In the genomic region with DNA sequence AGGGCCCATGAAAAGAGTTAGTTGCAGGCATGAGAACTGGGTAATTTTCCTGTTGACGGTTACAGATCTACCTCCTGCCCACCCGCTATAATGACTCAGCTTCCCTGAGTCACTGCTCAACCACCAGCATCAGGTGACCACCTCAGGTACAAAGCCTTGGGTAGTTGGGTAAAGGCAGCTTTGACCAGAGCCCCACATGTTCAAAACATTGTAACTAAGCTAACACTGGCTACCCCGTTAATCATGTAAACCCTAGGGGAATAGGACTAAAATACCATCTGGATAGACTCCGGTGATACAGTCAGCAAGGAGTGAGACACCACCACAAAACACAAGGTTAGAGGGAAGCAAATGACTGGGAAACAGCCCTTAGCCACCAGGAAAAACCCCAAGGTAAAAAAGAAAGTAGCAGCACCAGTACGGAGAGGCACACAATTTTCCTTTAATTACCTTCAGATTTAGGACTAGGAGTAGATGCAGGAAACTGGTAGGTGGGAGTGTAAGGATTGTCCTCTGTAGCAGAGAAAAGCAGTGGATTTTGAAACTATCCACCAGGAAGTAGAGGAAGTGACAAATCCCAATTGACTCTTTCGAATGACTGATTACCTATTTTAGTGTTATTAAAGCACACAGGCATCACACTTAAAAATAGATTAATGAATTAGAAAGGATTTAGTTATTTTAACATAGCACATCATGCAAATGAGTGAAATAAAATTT, we compare ENCODE assay signal across 8 cellular contexts.
DNase-seq lines count a peak whose midpoint lies in the region; ATAC-seq and TF ChIP-seq lines count a peak whose summit lies in the region.

No MANE protein-coding gene starts in this region.

- no peak for TF ChIP-seq POLR2A in erythroblast (IDR thresholded peaks at IDR 0.05; ENCODE audit: low read length)

- DNase-seq in D341Med (ENCODE audit: low spot score) (peak; percentile 48), LHCN-M2 (ENCODE audit: low read depth) (peak; percentile 6), erythroblast (lab: John Stamatoyannopoulos, UW) (peak; percentile 8 to 20), retina (no peak), HUDEP-2 (lab: John Stamatoyannopoulos, UW; ENCODE audit: unreplicated experiment in 76 of 76) (no peak), NCI-H748 (lab: John Stamatoyannopoulos, UW; ENCODE audit: unreplicated experiment) (no peak)

- ATAC-seq in GM19395 (IDR thresholded peaks at IDR 0.05; ENCODE audit: unreplicated experiment) (peak; percentile 57), SK-N-SH treated with all-trans-retinoic acid at 6 μM for 48 hours (no peak)

TF ChIP-seq in SK-N-SH treated with all-trans-retinoic acid at 6 μM for 48 hours, 23 proteins besides CTCF, POLR2A, EP300 and RAD21:
- TF ChIP-seq, protein P1, sequence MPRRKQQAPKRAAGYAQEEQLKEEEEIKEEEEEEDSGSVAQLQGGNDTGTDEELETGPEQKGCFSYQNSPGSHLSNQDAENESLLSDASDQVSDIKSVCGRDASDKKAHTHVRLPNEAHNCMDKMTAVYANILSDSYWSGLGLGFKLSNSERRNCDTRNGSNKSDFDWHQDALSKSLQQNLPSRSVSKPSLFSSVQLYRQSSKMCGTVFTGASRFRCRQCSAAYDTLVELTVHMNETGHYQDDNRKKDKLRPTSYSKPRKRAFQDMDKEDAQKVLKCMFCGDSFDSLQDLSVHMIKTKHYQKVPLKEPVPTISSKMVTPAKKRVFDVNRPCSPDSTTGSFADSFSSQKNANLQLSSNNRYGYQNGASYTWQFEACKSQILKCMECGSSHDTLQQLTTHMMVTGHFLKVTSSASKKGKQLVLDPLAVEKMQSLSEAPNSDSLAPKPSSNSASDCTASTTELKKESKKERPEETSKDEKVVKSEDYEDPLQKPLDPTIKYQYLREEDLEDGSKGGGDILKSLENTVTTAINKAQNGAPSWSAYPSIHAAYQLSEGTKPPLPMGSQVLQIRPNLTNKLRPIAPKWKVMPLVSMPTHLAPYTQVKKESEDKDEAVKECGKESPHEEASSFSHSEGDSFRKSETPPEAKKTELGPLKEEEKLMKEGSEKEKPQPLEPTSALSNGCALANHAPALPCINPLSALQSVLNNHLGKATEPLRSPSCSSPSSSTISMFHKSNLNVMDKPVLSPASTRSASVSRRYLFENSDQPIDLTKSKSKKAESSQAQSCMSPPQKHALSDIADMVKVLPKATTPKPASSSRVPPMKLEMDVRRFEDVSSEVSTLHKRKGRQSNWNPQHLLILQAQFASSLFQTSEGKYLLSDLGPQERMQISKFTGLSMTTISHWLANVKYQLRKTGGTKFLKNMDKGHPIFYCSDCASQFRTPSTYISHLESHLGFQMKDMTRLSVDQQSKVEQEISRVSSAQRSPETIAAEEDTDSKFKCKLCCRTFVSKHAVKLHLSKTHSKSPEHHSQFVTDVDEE (CRISPR knock-in tag; IDR thresholded peaks at IDR 0.05): no peak
- TF ChIP-seq PPARA (CRISPR knock-in tag; IDR thresholded peaks at IDR 0.05; ENCODE audit: borderline replicate concordance) (no peak), BACH2 (CRISPR knock-in tag; IDR thresholded peaks at IDR 0.05; ENCODE audit: borderline replicate concordance) (no peak), TOX (CRISPR knock-in tag; IDR thresholded peaks at IDR 0.05; ENCODE audit: borderline replicate concordance) (no peak), ZNF8 (CRISPR knock-in tag; IDR thresholded peaks at IDR 0.05) (no peak), TCF4 (CRISPR knock-in tag; IDR thresholded peaks at IDR 0.05; ENCODE audit: borderline replicate concordance) (no peak), ISL1 (CRISPR knock-in tag; IDR thresholded peaks at IDR 0.05) (no peak), SNAI2 (CRISPR knock-in tag; IDR thresholded peaks at IDR 0.05) (no peak), GLIS3 (CRISPR knock-in tag; IDR thresholded peaks at IDR 0.05) (no peak), ZFP3 (CRISPR knock-in tag; IDR thresholded peaks at IDR 0.05) (no peak), RARB (CRISPR knock-in tag; IDR thresholded peaks at IDR 0.05) (no peak), ESRRG (CRISPR knock-in tag; IDR thresholded peaks at IDR 0.05) (no peak), OSR1 (CRISPR knock-in tag; IDR thresholded peaks at IDR 0.05) (no peak), ZNF565 (CRISPR knock-in tag; conservative IDR thresholded peaks at IDR 0.05; ENCODE audit: low read depth) (no peak), CSDC2 (CRISPR knock-in tag; IDR thresholded peaks at IDR 0.05) (no peak), ARNTL (CRISPR knock-in tag; IDR thresholded peaks at IDR 0.05; ENCODE audit: borderline replicate concordance, low read depth) (no peak), ZNF70 (CRISPR knock-in tag; IDR thresholded peaks at IDR 0.05) (no peak)
- TF ChIP-seq, protein P2, sequence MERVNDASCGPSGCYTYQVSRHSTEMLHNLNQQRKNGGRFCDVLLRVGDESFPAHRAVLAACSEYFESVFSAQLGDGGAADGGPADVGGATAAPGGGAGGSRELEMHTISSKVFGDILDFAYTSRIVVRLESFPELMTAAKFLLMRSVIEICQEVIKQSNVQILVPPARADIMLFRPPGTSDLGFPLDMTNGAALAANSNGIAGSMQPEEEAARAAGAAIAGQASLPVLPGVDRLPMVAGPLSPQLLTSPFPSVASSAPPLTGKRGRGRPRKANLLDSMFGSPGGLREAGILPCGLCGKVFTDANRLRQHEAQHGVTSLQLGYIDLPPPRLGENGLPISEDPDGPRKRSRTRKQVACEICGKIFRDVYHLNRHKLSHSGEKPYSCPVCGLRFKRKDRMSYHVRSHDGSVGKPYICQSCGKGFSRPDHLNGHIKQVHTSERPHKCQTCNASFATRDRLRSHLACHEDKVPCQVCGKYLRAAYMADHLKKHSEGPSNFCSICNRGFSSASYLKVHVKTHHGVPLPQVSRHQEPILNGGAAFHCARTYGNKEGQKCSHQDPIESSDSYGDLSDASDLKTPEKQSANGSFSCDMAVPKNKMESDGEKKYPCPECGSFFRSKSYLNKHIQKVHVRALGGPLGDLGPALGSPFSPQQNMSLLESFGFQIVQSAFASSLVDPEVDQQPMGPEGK (CRISPR knock-in tag; IDR thresholded peaks at IDR 0.05; ENCODE audit: borderline replicate concordance): no peak

Comparison
In these comparisons a context has a peak if more than half of its experiments do, and no peak if none do; other contexts are left out.
1. DNase-seq: peak in D341Med (single experiment), LHCN-M2 (single experiment) and erythroblast (2 of 2); none in retina (single experiment), HUDEP-2 (0 of 76) and NCI-H748 (single experiment).